14 cellular contexts compared by ENCODE assay signal in genomic region chr9:115957571-115957970, GRCh38.
DNase-seq lines count a peak whose midpoint lies in the region; ATAC-seq and TF ChIP-seq lines count a peak whose summit lies in the region.
"Had no signal": no experiment of that assay in that cellular context is flagged by ENCODE, and none has a peak within 500 bp of the region (broad histone marks: within the 10 kb centered on the region; RNA-seq: fewer than 3 reads in every experiment).

No MANE protein-coding gene starts in this region.

- no peak overlapping the region for H3K18ac ChIP-seq in neuronal stem cell (ENCODE audit: low read length)

- no peak overlapping the region for H3K4me3 Mint-ChIP-seq in endodermal cell

- H3K14ac ChIP-seq in neuronal stem cell (ENCODE audit: low read length): no peak overlapping the region

- H4K91ac ChIP-seq in neuronal stem cell (ENCODE audit: low read depth, low read length, poor library complexity): no peak overlapping the region

- H3K36me3 ChIP-seq in neuronal stem cell (replicated peaks in 1 of 2; ENCODE audit: control insufficient read depth in 2 of 2, insufficient read depth in 2 of 2, low read length in 2 of 2) (no peaks in the 10 kb centered on the region), endodermal cell (ENCODE audit: control insufficient read depth, insufficient read depth, low read length) (no peaks in the 10 kb centered on the region)

- H3K79me1 ChIP-seq in neuronal stem cell (ENCODE audit: low read depth, low read length): no peaks in the 10 kb centered on the region

- peak overlapping the region; percentile 25 for H2AFZ ChIP-seq in neuronal stem cell (ENCODE audit: low read length)

- H4K8ac ChIP-seq in neuronal stem cell (ENCODE audit: low read depth, low read length): no peak overlapping the region

- no CpG with 5 or more reads among the region's 2 CpGs for WGBS in neuronal stem cell (ENCODE audit: extremely low coverage in 2 of 2, insufficient read length in 2 of 2, insufficient replicate concordance in 1 of 2), 2 donors
- 20 to 72% methylated on average over 1 to 2 of the region's 2 CpGs for WGBS in endodermal cell (ENCODE audit: insufficient coverage in 1 of 2, insufficient read length in 1 of 2), 2 experiments

- no peaks in the 10 kb centered on the region for H3K36me3 Mint-ChIP-seq in endodermal cell (ENCODE audit: low read depth)

- H3K4me1 Mint-ChIP-seq in endodermal cell: peaks cover 5% of the 10 kb centered on the region

- no peak overlapping the region for H2BK5ac ChIP-seq in neuronal stem cell (ENCODE audit: low read length)

- H3K23ac ChIP-seq in neuronal stem cell (ENCODE audit: low read depth, low read length, poor library complexity): no peak overlapping the region

- no peak overlapping the region for H2BK12ac ChIP-seq in neuronal stem cell (ENCODE audit: low read length)

- H2BK120ac ChIP-seq in neuronal stem cell (ENCODE audit: low read depth, low read length): no peak overlapping the region

- peaks cover 4% of the 10 kb centered on the region; the same call in 1 of the 2 replicates for H3K9me3 ChIP-seq in AG04450 (ENCODE audit: control insufficient read depth, insufficient read depth, low read length)
- no peaks in the 10 kb centered on the region for H3K9me3 ChIP-seq in neuronal stem cell (replicated peaks in 1 of 2; ENCODE audit: control insufficient read depth in 2 of 2, insufficient read depth in 1 of 2, low read depth in 1 of 2, low read length in 2 of 2)
- no peaks in the 10 kb centered on the region for H3K9me3 ChIP-seq in endodermal cell (ENCODE audit: control insufficient read depth, low read length)

- no peak overlapping the region for H3K4ac ChIP-seq in neuronal stem cell (ENCODE audit: low read length)

- H3K4me1 ChIP-seq in neuronal stem cell (ENCODE audit: control insufficient read depth in 2 of 2, insufficient read depth in 1 of 2, low read depth in 1 of 2, low read length in 2 of 2) (no peaks in the 10 kb centered on the region), endodermal cell (ENCODE audit: control insufficient read depth, insufficient read depth, low read length) (no peaks in the 10 kb centered on the region)

- DNase-seq in AG04450 (ENCODE audit: low read depth, low spot score): peak; percentile 34
- DNase-seq in RPMI7951 (ENCODE audit: low read depth): peak; percentile 29
- peak; percentile 50 for DNase-seq in fibroblast of mammary gland (ENCODE audit: low read depth)
- DNase-seq in neuronal stem cell (ENCODE audit: low spot score): no peak
- no peak for DNase-seq in endodermal cell
- DNase-seq in Right ventricle myocardium inferior (ENCODE audit: missing footprints): no peak
- DNase-seq: GF-D8, KG1, NCI-H1436 treated with DMSO at 0.1 percent for 48 hours, NCI-H2029 treated with DMSO at 0.1 percent for 48 hours, NCI-H524 treated with DMSO at 0.1 percent for 48 hours had no signal

- H3K9me3 Mint-ChIP-seq in endodermal cell: peaks cover 21% of the 10 kb centered on the region

- no peak overlapping the region for H3K27ac Mint-ChIP-seq in endodermal cell

- CTCF ChIA-PET in AG04450 (lab: Charles Lee): interaction anchor here (0.5 kb wide), 1 partner anchor 47 kb away, joined by 3 read pairs; no protein-coding TSS in a partner anchor

- TF ChIP-seq CTCF in AG04450 (IDR thresholded peaks at IDR 0.05; ENCODE audit: low read depth, low read length): no peak
- no peak for TF ChIP-seq CTCF in fibroblast of mammary gland (conservative IDR thresholded peaks at IDR 0.05; ENCODE audit: control insufficient read depth, insufficient read depth, low read depth, low read length)
- no peak for TF ChIP-seq CTCF in endodermal cell (conservative IDR thresholded peaks at IDR 0.05)

- H3K27me3 ChIP-seq in AG04450 (ENCODE audit: control insufficient read depth, insufficient read depth, low read length): no peaks in the 10 kb centered on the region
- no peaks in the 10 kb centered on the region for H3K27me3 ChIP-seq in neuronal stem cell (ENCODE audit: control insufficient read depth in 3 of 3, insufficient read depth in 3 of 3, low read depth in 1 of 3, low read length in 3 of 3)
- H3K27me3 ChIP-seq in endodermal cell (ENCODE audit: control insufficient read depth, insufficient read depth, low read length, poor library complexity, severe bottlenecking): no peaks in the 10 kb centered on the region

- H3K4me3 ChIP-seq in AG04450 (ENCODE audit: low read depth, low read length) (no peak overlapping the region), fibroblast of mammary gland (ENCODE audit: control insufficient read depth, low read depth, low read length) (no peak overlapping the region), neuronal stem cell (ENCODE audit: low read length in 2 of 2) (no peak overlapping the region), endodermal cell (ENCODE audit: low read length) (no peak overlapping the region)

- POLR2A ChIA-PET in AG04450 (lab: Yijun Ruan, JAX): interaction anchor here (1.0 to 1.3 kb wide), 2 partner anchors 13 to 15 kb away, joined by 3 read pairs; no protein-coding TSS in a partner anchor

- H3K27ac ChIP-seq in AG04450 (ENCODE audit: low read depth, low read length) (peak overlapping the region; percentile 39), neuronal stem cell (replicated peaks; ENCODE audit: low read length) (no peak overlapping the region), endodermal cell (ENCODE audit: low read depth, low read length) (no peak overlapping the region)
- H3K27ac ChIP-seq: C4-2B had no signal

- H3K4me2 ChIP-seq in neuronal stem cell (ENCODE audit: insufficient read depth, low read length, poor library complexity, severe bottlenecking): no peak overlapping the region

- no peaks in the 10 kb centered on the region for H3K27me3 Mint-ChIP-seq in endodermal cell (ENCODE audit: insufficient read depth)

- no peak overlapping the region for H3K9ac ChIP-seq in neuronal stem cell (ENCODE audit: low read depth, low read length, poor library complexity)
- no peak overlapping the region for H3K9ac ChIP-seq in endodermal cell (ENCODE audit: extremely low read depth, low read length, poor library complexity, severe bottlenecking)

- intact Hi-C loops in Right ventricle myocardium inferior (cut with DNase I): no loop called here

- H2BK15ac ChIP-seq in neuronal stem cell (ENCODE audit: low read length): no peak overlapping the region

- H2AK5ac ChIP-seq in neuronal stem cell (ENCODE audit: low read depth, low read length): no peak overlapping the region

- ATAC-seq in GM21786 (IDR thresholded peaks at IDR 0.05; ENCODE audit: unreplicated experiment) (no peak), HG03108 (IDR thresholded peaks at IDR 0.05; ENCODE audit: unreplicated experiment) (no peak), Right ventricle myocardium inferior (no peak)

Comparison
In these comparisons a context has a peak if more than half of its experiments do, and no peak if none do; other contexts are left out.
1. DNase-seq: peak in AG04450 (single experiment), RPMI7951 (single experiment) and fibroblast of mammary gland (single experiment); none in neuronal stem cell (single experiment), endodermal cell (single experiment) and Right ventricle myocardium inferior (single experiment).